In genomic region chr6:137740347-137740746, GRCh38 we compare ENCODE assay signal across 28 cellular contexts.
"Had no signal": no experiment of that assay in that cellular context is flagged by ENCODE, and none has a peak within 500 bp of the region (broad histone marks: within the 10 kb centered on the region; RNA-seq: fewer than 3 reads in every experiment).

No MANE protein-coding gene starts in this region.

- H3K27me3 Mint-ChIP-seq: stimulated activated memory B cell treated with anti-CD40 and anti-IgM and Interleukin-4, amounts not matched to agents 10 μg/mL and 1 μg/mL and 100 μg/mL, for 72 hours; stimulated activated naive CD8-positive, alpha-beta T cell treated with anti-CD3 and anti-CD28 coated beads, Interleukin-15, Interleukin-2, amounts not matched to agents 100 ng/mL and 50 ng/mL, for 24 hours had no signal

- H3K36me3 Mint-ChIP-seq: memory B cell; mesothelial cell of epicardium; natural killer cell treated with Interleukin-12 subunit alpha and Interleukin-12 subunit beta and Interleukin-15 and Interleukin-18, amount 100 ng/mL, for 72 hours; neural progenitor cell; stimulated activated memory B cell treated with anti-CD40 and anti-IgM and Interleukin-4, amounts not matched to agents 10 μg/mL and 1 μg/mL and 100 μg/mL, for 72 hours had no signal

- H3K27ac ChIP-seq: esophagus squamous epithelium, foreskin keratinocyte, lower lobe of right lung, neural progenitor cell, pancreas, right lobe of liver, tibial nerve, upper lobe of right lung, vagina had no signal

- DNase-seq: cerebellar nuclear complex; effector memory CD8-positive, alpha-beta T cell; esophagus squamous epithelium; foreskin keratinocyte; head of caudate nucleus; islet precursor cell; lower lobe of right lung; nucleus accumbens; pancreas; right lobe of liver; spleen; stimulated activated CD4-positive, alpha-beta T cell treated with anti-CD3 and anti-CD28 coated beads, Interleukin-15, amount 100 ng/mL, for 24 hours; stimulated activated CD4-positive, alpha-beta T cell treated with anti-CD3 and anti-CD28 coated beads, Interleukin-1b, Interleukin-23, amount 100 ng/mL, for 48 hours; stimulated activated CD4-positive, alpha-beta T cell treated with anti-CD3 and anti-CD28 coated beads, Interleukin-4, amount 100 ng/mL, for 24 hours; testis; upper lobe of right lung had no signal

- ATAC-seq: effector memory CD8-positive, alpha-beta T cell; foreskin keratinocyte; left lobe of liver; natural killer cell treated with Interleukin-12 subunit alpha and Interleukin-12 subunit beta and Interleukin-15 and Interleukin-18, amount 100 ng/mL, for 72 hours; pancreas; right lobe of liver; stimulated activated memory B cell treated with anti-CD40 and anti-IgM and Interleukin-4, amounts not matched to agents 10 μg/mL and 1 μg/mL and 100 μg/mL, for 72 hours; upper lobe of right lung had no signal

- H3K4me1 ChIP-seq: esophagus squamous epithelium, lower lobe of right lung, pancreas, right lobe of liver, upper lobe of right lung, vagina had no signal

- H3K36me3 ChIP-seq: esophagus squamous epithelium, lower lobe of right lung, neural progenitor cell, pancreas, right lobe of liver, spleen, tibial nerve, upper lobe of right lung, vagina had no signal

- H3K27ac Mint-ChIP-seq: dendritic cell treated with granulocyte-macrophage colony-stimulating factor and Interleukin-4, amounts not matched to agents 40 ng/mL and 50 ng/mL, for 4 days; memory B cell; mesothelial cell of epicardium; neural progenitor cell; progenitor cell of endocrine pancreas; stimulated activated memory B cell treated with anti-CD40 and anti-IgM and Interleukin-4, amounts not matched to agents 10 μg/mL and 1 μg/mL and 100 μg/mL, for 72 hours; stimulated activated naive CD8-positive, alpha-beta T cell treated with anti-CD3 and anti-CD28 coated beads, Interleukin-15, Interleukin-2, amounts not matched to agents 100 ng/mL and 50 ng/mL, for 24 hours had no signal

- H3K9me3 ChIP-seq: esophagus squamous epithelium, lower lobe of right lung, pancreas, right lobe of liver, spleen, testis, tibial nerve, upper lobe of right lung, vagina had no signal

- H3K4me3 Mint-ChIP-seq: dendritic cell treated with granulocyte-macrophage colony-stimulating factor and Interleukin-4, amounts not matched to agents 40 ng/mL and 50 ng/mL, for 4 days; effector memory CD8-positive, alpha-beta T cell; memory B cell; mesothelial cell of epicardium; natural killer cell treated with Interleukin-12 subunit alpha and Interleukin-12 subunit beta and Interleukin-15 and Interleukin-18, amount 100 ng/mL, for 72 hours; neural progenitor cell; stimulated activated memory B cell treated with anti-CD40 and anti-IgM and Interleukin-4, amounts not matched to agents 10 μg/mL and 1 μg/mL and 100 μg/mL, for 72 hours; stimulated activated naive CD8-positive, alpha-beta T cell treated with anti-CD3 and anti-CD28 coated beads, Interleukin-15, Interleukin-2, amounts not matched to agents 100 ng/mL and 50 ng/mL, for 24 hours had no signal

- FAIRE-seq: colon, pancreas had no signal

- H3K4me3 ChIP-seq: esophagus squamous epithelium, lower lobe of right lung, neural progenitor cell, pancreas, right lobe of liver, spleen, testis, tibial nerve, upper lobe of right lung, vagina had no signal

- H3K27me3 ChIP-seq: esophagus squamous epithelium, foreskin keratinocyte, neural progenitor cell, pancreas, right lobe of liver, spleen, testis, tibial nerve, upper lobe of right lung, vagina had no signal

- H3K9me3 Mint-ChIP-seq: dendritic cell treated with granulocyte-macrophage colony-stimulating factor and Interleukin-4, amounts not matched to agents 40 ng/mL and 50 ng/mL, for 4 days; effector memory CD8-positive, alpha-beta T cell; mesothelial cell of epicardium; neural progenitor cell; stimulated activated memory B cell treated with anti-CD40 and anti-IgM and Interleukin-4, amounts not matched to agents 10 μg/mL and 1 μg/mL and 100 μg/mL, for 72 hours; stimulated activated naive CD8-positive, alpha-beta T cell treated with anti-CD3 and anti-CD28 coated beads, Interleukin-15, Interleukin-2, amounts not matched to agents 100 ng/mL and 50 ng/mL, for 24 hours had no signal

- H2AFZ ChIP-seq: neural progenitor cell had no signal

- H3K9ac ChIP-seq: neural progenitor cell had no signal
